Comparison of ENCODE assay signal across 8 cellular contexts in genomic region chr17:42288985-42289862, GRCh38. TPM values are rescaled to one million over a fixed set of nuclear protein-coding genes. Genes with fewer than 3 reads are reported as not detected.
A peak's percentile ranks its signal among the peaks of the same experiment; 100 is the strongest.
DNase-seq lines count a peak whose midpoint lies in the region; ATAC-seq lines count a peak whose summit lies in the region.

No MANE protein-coding gene starts in this region.

- ATAC-seq in left cardiac atrium (peak in 1 of 2 donors; percentile 7), GM21360 (IDR thresholded peaks at IDR 0.05; ENCODE audit: unreplicated experiment) (no peak), HG02852 (IDR thresholded peaks at IDR 0.05; ENCODE audit: unreplicated experiment) (no peak)

- H3K4me3 Mint-ChIP-seq in IgD-negative memory B cell = peak overlapping the region; percentile 94 to 96 (median 95)

- H3K4me1 Mint-ChIP-seq in IgD-negative memory B cell = peaks cover 20 to 29% (median 22%) of the 10 kb centered on the region in 3 donors

- H3K4me1 ChIP-seq in skeletal muscle satellite cell (ENCODE audit: control insufficient read depth, insufficient read depth, low read length) = peaks cover 15% of the 10 kb centered on the region

- peak overlapping the region; percentile 79 for H3K4me2 ChIP-seq in skeletal muscle satellite cell (ENCODE audit: low read length)

- no peaks in the 10 kb centered on the region for H3K36me3 ChIP-seq in skeletal muscle satellite cell (ENCODE audit: insufficient read depth, low read length)

- H3K27ac Mint-ChIP-seq in IgD-negative memory B cell = peak overlapping the region; percentile 94

- H3K36me3 Mint-ChIP-seq in IgD-negative memory B cell = peaks cover 2% of the 10 kb centered on the region

- H3K27me3 Mint-ChIP-seq in IgD-negative memory B cell = no peaks in the 10 kb centered on the region

- H3K9me3 Mint-ChIP-seq in IgD-negative memory B cell = no peaks in the 10 kb centered on the region

- peak overlapping the region; percentile 74 for H3K4me3 ChIP-seq in skeletal muscle satellite cell (ENCODE audit: low read length)

- no peaks in the 10 kb centered on the region for H3K27me3 ChIP-seq in skeletal muscle satellite cell (ENCODE audit: control insufficient read depth, insufficient read depth, low read length)

- H3K9me3 ChIP-seq in skeletal muscle satellite cell (replicated peaks; ENCODE audit: low read length) = no peaks in the 10 kb centered on the region

- DNase-seq in DMS79 (lab: John Stamatoyannopoulos, UW) (peak; percentile 38), left cardiac atrium (peak; percentile 45), COLO829 (ENCODE audit: low spot score) (no peak)
- peak; percentile 75 to 76 for DNase-seq in activated T-cell treated with anti-CD3 and anti-CD28 coated beads, Interleukin-2, amount 50 U/mL, for 48 hours

- intact Hi-C loops in left cardiac atrium (cut with DNase I) = no loop called here

- H3K9ac ChIP-seq in skeletal muscle satellite cell (ENCODE audit: low read depth, low read length) = no peak overlapping the region

RNA-seq across cellular contexts. Expression of gene STAT5A, which starts 0.9 kb away (rescaled TPM):
- polyA plus RNA-seq in IgD-negative memory B cell = 63.0 TPM
- 10 to 100 TPM; 38.1 to 40.6 TPM for total RNA-seq in left cardiac atrium
- 4.6 and 4.8 TPM in 2 replicates for total RNA-seq in skeletal muscle satellite cell (2012; rRNA removed)

RNA-seq across cellular contexts. Expression of gene STAT5B, which starts 13.0 kb away (rescaled TPM):
- polyA plus RNA-seq in IgD-negative memory B cell = 60.4 TPM
- total RNA-seq in left cardiac atrium = 10 to 100 TPM; 42.4 to 46.2 TPM
- 15.2 and 19.0 TPM in 2 replicates for total RNA-seq in skeletal muscle satellite cell (2012; rRNA removed)
